Comparison of ENCODE assay signal across 21 cellular contexts in the genomic region with DNA sequence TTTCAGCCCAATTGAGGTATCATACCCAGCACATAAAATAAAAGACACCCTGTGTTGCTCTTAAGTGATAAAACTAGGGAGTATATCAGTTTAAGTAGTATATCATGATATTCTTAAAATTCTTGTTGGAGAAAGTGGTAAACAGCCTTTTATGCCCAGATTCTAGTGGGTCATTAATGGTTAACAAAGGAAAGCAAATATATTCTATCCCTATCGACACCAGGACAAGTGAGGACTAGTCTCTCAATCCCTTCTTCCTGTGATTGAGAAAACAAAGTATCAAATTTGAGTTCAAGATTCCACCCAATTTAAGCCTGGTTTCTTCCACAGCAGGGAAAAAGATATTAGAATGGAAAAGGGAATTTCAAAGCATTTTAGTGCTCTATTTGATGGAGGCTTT. TPM values are rescaled to one million over a fixed set of nuclear protein-coding genes. Genes with fewer than 3 reads are reported as not detected.
DNase-seq lines count a peak whose midpoint lies in the region; ATAC-seq, FAIRE-seq and TF ChIP-seq lines count a peak whose summit lies in the region.
"Had no signal": no experiment of that assay in that cellular context is flagged by ENCODE, and none has a peak within 500 bp of the region (broad histone marks: within the 10 kb centered on the region; RNA-seq: fewer than 3 reads in every experiment).

No MANE protein-coding gene starts in this region.

- H3K27me3 Mint-ChIP-seq in mesothelial cell of epicardium (ENCODE audit: low read depth) = no peaks in the 10 kb centered on the region
- H3K27me3 Mint-ChIP-seq in stimulated activated naive CD8-positive, alpha-beta T cell treated with anti-CD3 and anti-CD28 coated beads, Interleukin-15, amount 100 ng/mL, for 72 hours = peaks cover 10% of the 10 kb centered on the region

- H3K9me3 ChIP-seq in IMR-90 (ENCODE audit: control insufficient read depth, insufficient read depth, low read length) = no peaks in the 10 kb centered on the region
- H3K9me3 ChIP-seq: SK-N-SH had no signal

- no peak overlapping the region for H2BK15ac ChIP-seq in IMR-90 (ENCODE audit: low read depth, low read length)

- no peaks in the 10 kb centered on the region for H3K36me3 Mint-ChIP-seq in mesothelial cell of epicardium
- H3K36me3 Mint-ChIP-seq: IgD-negative memory B cell had no signal

- no peak overlapping the region for H3K23ac ChIP-seq in IMR-90 (ENCODE audit: low read depth, low read length)

- peak; percentile 87 for FAIRE-seq in A204.1 (lab: Jason Lieb, UNC)
- FAIRE-seq: H54 had no signal

- no peak for TF ChIP-seq RAD21 in IMR-90 (IDR thresholded peaks at IDR 0.05; ENCODE audit: low read length)

- H3K27ac ChIP-seq in IMR-90 (ENCODE audit: insufficient read depth, low read length) (no peak overlapping the region), dorsolateral prefrontal cortex (peak overlapping the region in 54 of 59 donors; percentile 3 to 100 (median 97))
- H3K27ac ChIP-seq: C4-2B had no signal

- H3K4me3 ChIP-seq in IMR-90 (ENCODE audit: insufficient read depth, low read depth, low read length) = no peak overlapping the region
- peak overlapping the region in 11 of 59 donors; percentile 2 to 91 (median 17) for H3K4me3 ChIP-seq in dorsolateral prefrontal cortex

- no peak for DNase-seq in IMR-90
- DNase-seq in dorsolateral prefrontal cortex = no peak
- DNase-seq in mesothelial cell of epicardium (ENCODE audit: low spot score in 2 of 2, unreplicated experiment in 2 of 2) = no peak
- no peak for DNase-seq in KG1 (lab: John Stamatoyannopoulos, UW)
- no peak for DNase-seq in stimulated activated naive CD8-positive, alpha-beta T cell treated with anti-CD3 and anti-CD28 coated beads, Interleukin-15, amount 100 ng/mL, for 72 hours
- no peak for DNase-seq in HT-29 (ENCODE audit: low spot score)
- DNase-seq: ACHN, AML-193, DMS79 treated with DMSO at 0.1 percent for 48 hours, HFFc6, NCI-H1092 treated with DMSO at 0.1 percent for 48 hours, NCI-H1694 treated with DMSO at 0.1 percent for 48 hours, NCI-H2227 treated with DMSO at 0.1 percent for 48 hours, NCI-H510A treated with DMSO at 0.1 percent for 48 hours, NCI-H774, SHP77 treated with DMSO at 0.1 percent for 48 hours, SK-N-SH had no signal

- H3K4ac ChIP-seq in IMR-90 (ENCODE audit: low read depth, low read length) = no peak overlapping the region

- H3K27me3 ChIP-seq in IMR-90 (ENCODE audit: control insufficient read depth, insufficient read depth, low read length) (no peaks in the 10 kb centered on the region), dorsolateral prefrontal cortex (no peaks in the 10 kb centered on the region)

- H2AK9ac ChIP-seq in IMR-90 (replicated peaks; ENCODE audit: low read depth, low read length, poor library complexity) = no peak overlapping the region

- no TSS peak for BruUV-seq in IMR-90 (replicated peaks; lab: Mats Ljungman, UMichigan)

- H2BK120ac ChIP-seq in IMR-90 (ENCODE audit: low read depth, low read length) = no peak overlapping the region

- H3K4me2 ChIP-seq in IMR-90 (ENCODE audit: low read depth, low read length) = no peak overlapping the region
- H3K4me2 ChIP-seq: SK-N-SH had no signal

- H3K79me1 ChIP-seq in IMR-90 (ENCODE audit: low read depth in 1 of 2, low read length in 2 of 2) = peaks cover 34 to 73% of the 10 kb centered on the region in 2 experiments

- no peak overlapping the region for H2BK5ac ChIP-seq in IMR-90 (ENCODE audit: low read depth, low read length, poor library complexity, severe bottlenecking)

- H3K9me1 ChIP-seq in IMR-90 (ENCODE audit: insufficient read depth, low read length) = peaks cover 14% of the 10 kb centered on the region

- no peaks in the 10 kb centered on the region for H3K9me3 Mint-ChIP-seq in mesothelial cell of epicardium
- H3K9me3 Mint-ChIP-seq in stimulated activated naive CD8-positive, alpha-beta T cell treated with anti-CD3 and anti-CD28 coated beads, Interleukin-15, amount 100 ng/mL, for 72 hours = no peaks in the 10 kb centered on the region
- H3K9me3 Mint-ChIP-seq: HFFc6 had no signal

- H4K20me1 ChIP-seq in IMR-90 (ENCODE audit: insufficient read depth, low read length) = peaks cover 18% of the 10 kb centered on the region

- H3K14ac ChIP-seq in IMR-90 (replicated peaks; ENCODE audit: low read depth, low read length) = no peak overlapping the region

- no peak overlapping the region for H3K4me3 Mint-ChIP-seq in mesothelial cell of epicardium
- no peak overlapping the region for H3K4me3 Mint-ChIP-seq in stimulated activated naive CD8-positive, alpha-beta T cell treated with anti-CD3 and anti-CD28 coated beads, Interleukin-15, amount 100 ng/mL, for 72 hours
- H3K4me3 Mint-ChIP-seq: HFFc6, IgD-negative memory B cell had no signal

- no peaks in the 10 kb centered on the region for H3K36me3 ChIP-seq in IMR-90 (ENCODE audit: control insufficient read depth, insufficient read depth, low read length)

- H3K4me1 ChIP-seq in IMR-90 (ENCODE audit: control insufficient read depth, insufficient read depth, low read length) = peaks cover 10% of the 10 kb centered on the region

- POLR2A ChIA-PET in IMR-90 (lab: Charles Lee; ENCODE audit: unreplicated experiment) = no interaction called here

- intact Hi-C loops in IMR-90 (cut with micrococcal nuclease) = no loop called here
- intact Hi-C loops in dorsolateral prefrontal cortex (cut with DNase I) = loop anchor here in 1 of 2 donors (5.0 to 10.0 kb wide), 3 partner anchors 36 to 379 kb away; a partner anchor contains a TSS

- peak overlapping the region; percentile 16 for H3K27ac Mint-ChIP-seq in mesothelial cell of epicardium
- H3K27ac Mint-ChIP-seq in stimulated activated naive CD8-positive, alpha-beta T cell treated with anti-CD3 and anti-CD28 coated beads, Interleukin-15, amount 100 ng/mL, for 72 hours = no peak overlapping the region
- H3K27ac Mint-ChIP-seq: HFFc6, IgD-negative memory B cell had no signal

- CTCF ChIA-PET in IMR-90 (lab: Yijun Ruan, JAX) = interaction anchor here (0.7 kb wide), 1 partner anchor 13 kb away, joined by 3 read pairs; no protein-coding TSS in a partner anchor

- in situ Hi-C loops in IMR-90 (cut with MboI; ENCODE audit: low sequenced_read_pairs) = no loop called here

- no CpG with 5 or more reads among the region's 1 CpG for WGBS in IMR-90 (ENCODE audit: extremely low coverage in 2 of 2, insufficient read length in 1 of 2), 2 experiments

- H3K56ac ChIP-seq in IMR-90 (ENCODE audit: extremely low read depth, insufficient read depth, low read length) = no peak overlapping the region

- no peak overlapping the region for H4K91ac ChIP-seq in IMR-90 (ENCODE audit: insufficient read depth, low read depth, low read length)

- no peak overlapping the region for H4K5ac ChIP-seq in IMR-90 (ENCODE audit: low read depth, low read length)

- H2AK5ac ChIP-seq in IMR-90 (ENCODE audit: low read depth, low read length) = no peak overlapping the region

- peak overlapping the region; percentile 17; the same call in 1 of the 2 replicates for H3K18ac ChIP-seq in IMR-90 (ENCODE audit: low read depth, low read length)

- TF ChIP-seq CTCF in IMR-90 (conservative IDR thresholded peaks at IDR 0.05; ENCODE audit: low read depth, low read length) (no peak), dorsolateral prefrontal cortex (IDR thresholded peaks at IDR 0.05 in 54 of 56, conservative IDR thresholded peaks at IDR 0.05 in 2 of 56; ENCODE audit: low read depth in 1 of 56, partially characterized antibody in 56 of 56) (no peak), mesothelial cell of epicardium (IDR thresholded peaks at IDR 0.05; ENCODE audit: unreplicated experiment) (no peak)

- peaks cover 40% of the 10 kb centered on the region for H3K4me1 Mint-ChIP-seq in mesothelial cell of epicardium
- no peaks in the 10 kb centered on the region for H3K4me1 Mint-ChIP-seq in stimulated activated naive CD8-positive, alpha-beta T cell treated with anti-CD3 and anti-CD28 coated beads, Interleukin-15, amount 100 ng/mL, for 72 hours
- H3K4me1 Mint-ChIP-seq: IgD-negative memory B cell had no signal

- no peak for ATAC-seq in IMR-90 (ENCODE audit: low read depth)
- no peak for ATAC-seq in stimulated activated naive CD8-positive, alpha-beta T cell treated with anti-CD3 and anti-CD28 coated beads, Interleukin-15, amount 100 ng/mL, for 72 hours

- dilution Hi-C loops in IMR-90 (cut with HindIII; ENCODE audit: low sequenced_read_pairs, unreplicated experiment) = no loop called here

- no peak overlapping the region for H2BK20ac ChIP-seq in IMR-90 (ENCODE audit: low read depth, low read length)

- no peak overlapping the region for H2AFZ ChIP-seq in IMR-90 (replicated peaks; ENCODE audit: low read length, poor library complexity)

- TF ChIP-seq POLR2A in IMR-90 (IDR thresholded peaks at IDR 0.05; ENCODE audit: low read depth, low read length) = no peak

- no peak overlapping the region for H3K9ac ChIP-seq in IMR-90 (ENCODE audit: low read depth, low read length)
- H3K9ac ChIP-seq: SK-N-SH had no signal

- H4K8ac ChIP-seq in IMR-90 (ENCODE audit: low read depth in 2 of 2, low read length in 2 of 2) = peak overlapping the region in 1 of 2 experiments; percentile 32; a peak in 1 of 4 replicates

TF ChIP-seq in IMR-90, 13 proteins besides CTCF, POLR2A, EP300 and RAD21 (continues in another document):
- TF ChIP-seq MAZ (IDR thresholded peaks at IDR 0.05; ENCODE audit: borderline replicate concordance, low read depth, low read length) (no peak), RCOR1 (IDR thresholded peaks at IDR 0.05; ENCODE audit: insufficient replicate concordance, low read length) (no peak), CHD1 (IDR thresholded peaks at IDR 0.05; ENCODE audit: low read depth, low read length) (no peak), BHLHE40 (IDR thresholded peaks at IDR 0.05; ENCODE audit: low read depth, low read length) (no peak), RFX5 (IDR thresholded peaks at IDR 0.05; ENCODE audit: low read depth, low read length) (no peak), MAFK (IDR thresholded peaks at IDR 0.05; ENCODE audit: low read depth, low read length) (no peak), NFE2L2 (IDR thresholded peaks at IDR 0.05; ENCODE audit: low read depth, low read length) (no peak), CEBPB (IDR thresholded peaks at IDR 0.05; ENCODE audit: low read depth, low read length) (no peak)
- TF ChIP-seq, protein P1, sequence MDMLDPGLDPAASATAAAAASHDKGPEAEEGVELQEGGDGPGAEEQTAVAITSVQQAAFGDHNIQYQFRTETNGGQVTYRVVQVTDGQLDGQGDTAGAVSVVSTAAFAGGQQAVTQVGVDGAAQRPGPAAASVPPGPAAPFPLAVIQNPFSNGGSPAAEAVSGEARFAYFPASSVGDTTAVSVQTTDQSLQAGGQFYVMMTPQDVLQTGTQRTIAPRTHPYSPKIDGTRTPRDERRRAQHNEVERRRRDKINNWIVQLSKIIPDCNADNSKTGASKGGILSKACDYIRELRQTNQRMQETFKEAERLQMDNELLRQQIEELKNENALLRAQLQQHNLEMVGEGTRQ (IDR thresholded peaks at IDR 0.05; ENCODE audit: low read depth, low read length) = no peak

RNA-seq across cellular contexts. Expression of a gene that starts 6.6 kb away (rescaled TPM):
- total RNA-seq in IMR-90 (2012; rRNA removed) (5.0 and 5.4 TPM in 2 replicates), dorsolateral prefrontal cortex (100 to 1,000 TPM in 47 of 120 experiments, 10 to 100 TPM in 73; 43.3 to 151 (median 93.9) TPM), mesothelial cell of epicardium (9.2 to 10.6 TPM (median 9.8 TPM) in 3 replicates)
- polyA plus RNA-seq in IMR-90 (2012; rRNA removed) = 2.8 and 3.9 TPM in 2 replicates
- polyA plus RNA-seq in IMR-90 (2012; cell fraction: cytosol; rRNA removed) = 0.21 and 0.57 TPM in 2 replicates
- polyA plus RNA-seq in IMR-90 (2012; cell fraction: nucleus; rRNA removed; ENCODE audit: low replicate concordance) = 3.5 and 19.4 TPM in 2 replicates
- not detected in 2 replicates for total RNA-seq in HT-29 (2014; rRNA removed; shearing (Covaris generic))
- polyA plus RNA-seq: IgD-negative memory B cell had no signal
